23 cellular contexts compared by ENCODE assay signal in genomic region chr3:105456017-105456416, GRCh38.
DNase-seq lines count a peak whose midpoint lies in the region; ATAC-seq and TF ChIP-seq lines count a peak whose summit lies in the region.
"Had no signal": no experiment of that assay in that cellular context is flagged by ENCODE, and none has a peak within 500 bp of the region (broad histone marks: within the 10 kb centered on the region; RNA-seq: fewer than 3 reads in every experiment).

No MANE protein-coding gene starts in this region.

- CTCF ChIA-PET in A673 (lab: Charles Lee): no interaction called here

- H3K4me1 ChIP-seq in right cardiac atrium (ENCODE audit: control insufficient read depth, insufficient read depth, low read length) (no peaks in the 10 kb centered on the region), A673 (ENCODE audit: insufficient read depth, low read length, poor library complexity, severe bottlenecking) (peaks cover 11% of the 10 kb centered on the region)
- H3K4me1 ChIP-seq: HAP-1 had no signal

- WGBS in right cardiac atrium: 80% methylated on average over 6 of the region's 6 CpGs

- DNase-seq in right cardiac atrium (peak in 2 of 3 donors; percentile 11 to 28), cardiac septum (ENCODE audit: low spot score) (no peak), pons (ENCODE audit: low spot score) (peak; percentile 74), KG1 (lab: John Stamatoyannopoulos, UW) (no peak), foreskin fibroblast (no peak), A673 (ENCODE audit: low spot score) (no peak)
- DNase-seq: CD4-positive, alpha-beta T cell; COR-L47; DMS153; GM23248; KBM-7; NCI-H1092 treated with DMSO at 0.1 percent for 48 hours; NCI-H1436 treated with DMSO at 0.1 percent for 48 hours; NCI-H1930; NCI-H510A treated with DMSO at 0.1 percent for 48 hours; NCI-H748 treated with DMSO at 0.1 percent for 48 hours; NK-92 treated with Interleukin-12 subunit alpha and Interleukin-12 subunit beta, amount 100 ng/mL, for 24 hours; SHP77 treated with DMSO at 0.1 percent for 48 hours had no signal

- no peak for TF ChIP-seq CTCF in foreskin fibroblast (IDR thresholded peaks at IDR 0.05; ENCODE audit: low read depth, low read length)
- TF ChIP-seq CTCF in A673 (conservative IDR thresholded peaks at IDR 0.05; ENCODE audit: low read depth, low read length): no peak

- no peaks in the 10 kb centered on the region for H3K36me3 ChIP-seq in A673 (ENCODE audit: insufficient read depth, low read length, poor library complexity, severe bottlenecking)
- H3K36me3 ChIP-seq: HAP-1 had no signal

- H3K4me3 ChIP-seq in right cardiac atrium (ENCODE audit: low read length): no peak overlapping the region
- no peak overlapping the region for H3K4me3 ChIP-seq in foreskin fibroblast (ENCODE audit: low read depth in 1 of 2, low read length in 2 of 2)
- H3K4me3 ChIP-seq in A673 (ENCODE audit: low read depth, low read length, poor library complexity, severe bottlenecking): no peak overlapping the region
- H3K4me3 ChIP-seq: A549, GM23248, HAP-1, SK-N-MC had no signal

- POLR2A ChIA-PET in A673 (lab: Charles Lee; ENCODE audit: low non-redundant PET): no interaction called here

- no peak overlapping the region for H3K27ac ChIP-seq in right cardiac atrium (ENCODE audit: low read length)
- H3K27ac ChIP-seq in layer of hippocampus (ENCODE audit: low read depth, low read length): peak overlapping the region; percentile 42
- H3K27ac ChIP-seq in A673 (ENCODE audit: low read depth, low read length, poor library complexity, severe bottlenecking): no peak overlapping the region
- H3K27ac ChIP-seq: A549, GM23248, RWPE1, SK-N-MC had no signal

- no peak for ATAC-seq in right cardiac atrium
- ATAC-seq: A549 had no signal

- no TSS peak for BruUV-seq in A673 (replicated peaks; lab: Mats Ljungman, UMichigan)

- H3K9me3 ChIP-seq in right cardiac atrium (ENCODE audit: control insufficient read depth, low read length) (no peaks in the 10 kb centered on the region), A673 (ENCODE audit: low read depth, low read length, poor library complexity, severe bottlenecking) (no peaks in the 10 kb centered on the region)
- H3K9me3 ChIP-seq: A549, HAP-1 had no signal

- H3K27me3 ChIP-seq in right cardiac atrium (ENCODE audit: control insufficient read depth, insufficient read depth): no peaks in the 10 kb centered on the region
- H3K27me3 ChIP-seq in layer of hippocampus (ENCODE audit: control insufficient read depth, insufficient read depth, low read length): no peaks in the 10 kb centered on the region
- no peaks in the 10 kb centered on the region for H3K27me3 ChIP-seq in A673 (replicated peaks; ENCODE audit: insufficient read depth, low read depth, low read length, poor library complexity)

- intact Hi-C loops in right cardiac atrium (cut with DNase I): no loop called here
- intact Hi-C loops in cardiac septum (cut with DNase I): no loop called here
- intact Hi-C loops in A673 (cut with micrococcal nuclease; ENCODE audit: unreplicated experiment): no loop called here

Comparison
In these comparisons a context has a peak if more than half of its experiments do, and no peak if none do; other contexts are left out.
1. DNase-seq: peak in right cardiac atrium (2 of 3) and pons (single experiment); none in cardiac septum (single experiment), KG1 (single experiment), foreskin fibroblast (0 of 2) and A673 (single experiment).